In genomic region chr6:147202516-147203310, GRCh38 we compare ENCODE assay signal across 1 cellular context.
TF ChIP-seq lines count a peak whose summit lies in the region.

No MANE protein-coding gene starts in this region.

TF ChIP-seq in K562, 482 proteins besides CTCF, POLR2A, EP300 and RAD21 (continued from another document and continues in another):
- TF ChIP-seq ZKSCAN1 (IDR thresholded peaks at IDR 0.05; ENCODE audit: low read depth, low read length) (no peak; the same call in 1 of the 2 replicates), SNRNP70 (optimal IDR thresholded peaks at IDR 0.05; ENCODE audit: low read depth, low read length) (no peak), ZBTB34 (CRISPR knock-in tag; IDR thresholded peaks at IDR 0.05) (no peak), EP400 (IDR thresholded peaks at IDR 0.05) (peak; percentile 41; the same call in 1 of the 2 replicates), ZBTB5 (IDR thresholded peaks at IDR 0.05) (no peak), PRPF4 (IDR thresholded peaks at IDR 0.05; ENCODE audit: insufficient read depth, low read depth, low read length, poor library complexity, severe bottlenecking) (no peak), ZNF77 (CRISPR knock-in tag; IDR thresholded peaks at IDR 0.05) (no peak), NR2F6 (CRISPR knock-in tag; IDR thresholded peaks at IDR 0.05) (no peak), REST (CRISPR knock-in tag; IDR thresholded peaks at IDR 0.05; ENCODE audit: low read depth) (no peak), GATAD2B (IDR thresholded peaks at IDR 0.05; ENCODE audit: borderline replicate concordance) (0 out of 2 replicates have a peak, but pooled peaks have one; percentile 64), EZH2 (IDR thresholded peaks at IDR 0.05; ENCODE audit: borderline replicate concordance, low read depth, low read length) (no peak), MCM7 (IDR thresholded peaks at IDR 0.05) (0 out of 4 replicates have a peak, but pooled peaks of 1 of the 2 experiments have one; percentile 26), ETV6 (IDR thresholded peaks at IDR 0.05; ENCODE audit: borderline replicate concordance in 1 of 2, low read depth in 2 of 2, low read length in 1 of 2) (peak; percentile 93 to 97), ETV6 (CRISPR knock-in tag; IDR thresholded peaks at IDR 0.05; ENCODE audit: borderline replicate concordance) (no peak), ZNF551 (CRISPR knock-in tag; IDR thresholded peaks at IDR 0.05) (0 out of 2 replicates have a peak, but pooled peaks have one; percentile 59), ZFP30 (CRISPR knock-in tag; IDR thresholded peaks at IDR 0.05; ENCODE audit: borderline replicate concordance) (no peak), SNAPC5 (CRISPR knock-in tag; IDR thresholded peaks at IDR 0.05) (no peak), ZNF655 (CRISPR knock-in tag; IDR thresholded peaks at IDR 0.05) (peak; percentile 2; the same call in 1 of the 2 replicates), KAT7 (CRISPR knock-in tag; IDR thresholded peaks at IDR 0.05; ENCODE audit: borderline replicate concordance) (no peak), C11orf30 (IDR thresholded peaks at IDR 0.05; ENCODE audit: low read depth) (no peak), SMC3 (conservative IDR thresholded peaks at IDR 0.05; ENCODE audit: insufficient read depth, low read depth, low read length) (no peak), TEAD2 (tag; IDR thresholded peaks at IDR 0.05) (no peak), POLR3G (IDR thresholded peaks at IDR 0.05; ENCODE audit: extremely low read depth, insufficient read length, insufficient replicate concordance) (no peak), ZNF384 (IDR thresholded peaks at IDR 0.05; ENCODE audit: low read depth, low read length) (peak; percentile 96), FIP1L1 (IDR thresholded peaks at IDR 0.05; ENCODE audit: low read depth, low read length, poor library complexity, severe bottlenecking) (peak; percentile 43), HNRNPK (IDR thresholded peaks at IDR 0.05; ENCODE audit: low read depth, low read length, poor library complexity, severe bottlenecking) (no peak), IFI16 (CRISPR knock-in tag; IDR thresholded peaks at IDR 0.05) (no peak), DPF2 (IDR thresholded peaks at IDR 0.05) (0 out of 2 replicates have a peak, but pooled peaks have one; percentile 45), SLC30A9 (CRISPR knock-in tag; IDR thresholded peaks at IDR 0.05) (no peak), MTF1 (CRISPR knock-in tag; IDR thresholded peaks at IDR 0.05; ENCODE audit: borderline replicate concordance) (no peak), PRMT5 (CRISPR knock-in tag; IDR thresholded peaks at IDR 0.05) (no peak), ZBTB7A (IDR thresholded peaks at IDR 0.05; ENCODE audit: borderline replicate concordance, control insufficient read depth, low read depth, low read length) (no peak), ZNF717 (CRISPR knock-in tag; IDR thresholded peaks at IDR 0.05) (0 out of 2 replicates have a peak, but pooled peaks have one; percentile 60), CCNT2 (IDR thresholded peaks at IDR 0.05; ENCODE audit: borderline replicate concordance, extremely low read depth, insufficient read length, low read depth, low read length) (no peak), SMAD1 (IDR thresholded peaks at IDR 0.05; ENCODE audit: low read depth, low read length, partially characterized antibody) (peak; percentile 97), RBM14 (IDR thresholded peaks at IDR 0.05; ENCODE audit: borderline replicate concordance, insufficient read depth, low read depth, low read length) (no peak), ATF6 (CRISPR knock-in tag; IDR thresholded peaks at IDR 0.05) (peak; percentile 90; the same call in 1 of the 2 replicates), THRAP3 (IDR thresholded peaks at IDR 0.05; ENCODE audit: borderline replicate concordance) (peak; percentile 54), DACH1 (IDR thresholded peaks at IDR 0.05; ENCODE audit: partially characterized antibody) (no peak), ATF2 (CRISPR knock-in tag; IDR thresholded peaks at IDR 0.05) (no peak), TCF7 (IDR thresholded peaks at IDR 0.05; ENCODE audit: borderline replicate concordance) (no peak; the same call in none of the 2 replicates), E2F3 (CRISPR knock-in tag; IDR thresholded peaks at IDR 0.05) (no peak; the same call in 1 of the 2 replicates), MXD1 (CRISPR knock-in tag; IDR thresholded peaks at IDR 0.05; ENCODE audit: borderline replicate concordance, poor library complexity, severe bottlenecking) (no peak), BRCA1 (IDR thresholded peaks at IDR 0.05) (no peak), BRCA1 (CRISPR knock-in tag; IDR thresholded peaks at IDR 0.05) (no peak), PURB (CRISPR knock-in tag; IDR thresholded peaks at IDR 0.05; ENCODE audit: low read depth) (no peak), KLF16 (IDR thresholded peaks at IDR 0.05) (no peak), HIVEP1 (CRISPR knock-in tag; IDR thresholded peaks at IDR 0.05) (peak; percentile 77; the same call in 1 of the 2 replicates), ZC3H8 (IDR thresholded peaks at IDR 0.05) (no peak), SAFB (IDR thresholded peaks at IDR 0.05; ENCODE audit: borderline replicate concordance, low read depth, low read length) (no peak), RUNX1 (IDR thresholded peaks at IDR 0.05; ENCODE audit: low read depth) (0 out of 2 replicates have a peak, but pooled peaks have one; percentile 50), CBX1 (IDR thresholded peaks at IDR 0.05; ENCODE audit: low read depth) (no peak; the same call in none of the 2 replicates), ZNF239 (CRISPR knock-in tag; IDR thresholded peaks at IDR 0.05) (no peak; the same call in 1 of the 2 replicates), ZNF316 (IDR thresholded peaks at IDR 0.05) (no peak), HDAC8 (tag; IDR thresholded peaks at IDR 0.05) (no peak), TCF7L2 (IDR thresholded peaks at IDR 0.05; ENCODE audit: low read depth, low read length) (0 out of 2 replicates have a peak, but pooled peaks have one; percentile 9), GTF2F1 (IDR thresholded peaks at IDR 0.05; ENCODE audit: low read depth, low read length) (peak; percentile 93), SIX5 (IDR thresholded peaks at IDR 0.05; ENCODE audit: borderline replicate concordance in 1 of 2, insufficient read depth in 1 of 2, low read depth in 1 of 2, low read length in 2 of 2) (peak in 1 of 2 experiments; percentile 84; a peak in 2 of 4 replicates), HINFP (tag; conservative IDR thresholded peaks at IDR 0.05; ENCODE audit: low read depth) (no peak), CXXC5 (CRISPR knock-in tag; IDR thresholded peaks at IDR 0.05) (peak; percentile 63; the same call in 1 of the 2 replicates), NR2C1 (IDR thresholded peaks at IDR 0.05) (peak; percentile 9; the same call in 1 of the 2 replicates), NR2C1 (tag; IDR thresholded peaks at IDR 0.05) (no peak)
